Comparison of ENCODE assay signal across 12 cellular contexts in genomic region chr20:48618052-48618451, GRCh38.
"Had no signal": no experiment of that assay in that cellular context is flagged by ENCODE, and none has a peak within 500 bp of the region (broad histone marks: within the 10 kb centered on the region; RNA-seq: fewer than 3 reads in every experiment).

No MANE protein-coding gene starts in this region.

- H3K4me3 ChIP-seq: heart left ventricle had no signal

- H3K36me3 ChIP-seq: heart left ventricle had no signal

- ATAC-seq: esophagus mucosa; heart left ventricle; naive thymus-derived CD8-positive, alpha-beta T cell had no signal

- H3K4me3 Mint-ChIP-seq: naive thymus-derived CD8-positive, alpha-beta T cell had no signal

- H3K27ac ChIP-seq: heart left ventricle, neutrophil had no signal

- H3K9me3 Mint-ChIP-seq: naive thymus-derived CD8-positive, alpha-beta T cell had no signal

- H3K9me3 ChIP-seq: heart left ventricle, neutrophil had no signal

- DNase-seq: effector memory CD4-positive, alpha-beta T cell; heart left ventricle; hippocampal formation; kidney glomerular epithelial cell; mammary epithelial cell; small intestine; stimulated activated CD4-positive, alpha-beta T cell treated with anti-CD3 and anti-CD28 coated beads, Interleukin-2, amount 100 ng/mL, for 48 hours; stimulated activated naive CD4-positive, alpha-beta T cell treated with Interleukin-2 at 50 U/mL for 16 hours; trophoblast cell had no signal
